1 cellular context compared by ENCODE assay signal in genomic region chr3:40476478-40477470, GRCh38.
TF ChIP-seq lines count a peak whose summit lies in the region.

ZNF619 (plus strand) TSS chr3:40477122; CDS start chr3:40477980, 858 bp downstream.

TF ChIP-seq in HepG2, 621 proteins besides CTCF, POLR2A, EP300 and RAD21 (continued from another document and continues in another):
- TF ChIP-seq IRF9 (CRISPR knock-in tag; IDR thresholded peaks at IDR 0.05; ENCODE audit: borderline replicate concordance) (no peak), ZSCAN20 (CRISPR knock-in tag; IDR thresholded peaks at IDR 0.05; ENCODE audit: borderline replicate concordance) (no peak), HOXA5 (CRISPR knock-in tag; IDR thresholded peaks at IDR 0.05) (peak; percentile 71; the same call in 1 of the 2 replicates), ZNF558 (CRISPR knock-in tag; IDR thresholded peaks at IDR 0.05; ENCODE audit: borderline replicate concordance) (0 out of 2 replicates have a peak, but pooled peaks have one; percentile 2), BRCA1 (CRISPR knock-in tag; IDR thresholded peaks at IDR 0.05) (0 out of 2 replicates have a peak, but pooled peaks have one; percentile 44), SMARCE1 (IDR thresholded peaks at IDR 0.05; ENCODE audit: borderline replicate concordance) (no peak), PTBP1 (IDR thresholded peaks at IDR 0.05; ENCODE audit: low read depth, low read length, poor library complexity, severe bottlenecking) (no peak), ZFP82 (CRISPR knock-in tag; IDR thresholded peaks at IDR 0.05; ENCODE audit: borderline replicate concordance) (no peak), ZNF839 (CRISPR knock-in tag; IDR thresholded peaks at IDR 0.05; ENCODE audit: borderline replicate concordance) (0 out of 2 replicates have a peak, but pooled peaks have one; percentile 32), ZNF142 (CRISPR knock-in tag; IDR thresholded peaks at IDR 0.05) (peak; percentile 95), TAF15 (IDR thresholded peaks at IDR 0.05; ENCODE audit: low read depth, low read length, poor library complexity, severe bottlenecking) (no peak), RBAK (CRISPR knock-in tag; IDR thresholded peaks at IDR 0.05) (no peak), NCOA1 (CRISPR knock-in tag; IDR thresholded peaks at IDR 0.05) (no peak), ZNF619 (CRISPR knock-in tag; IDR thresholded peaks at IDR 0.05) (no peak), ZFP37 (CRISPR knock-in tag; IDR thresholded peaks at IDR 0.05; ENCODE audit: borderline replicate concordance) (no peak), IRF1 (CRISPR knock-in tag; IDR thresholded peaks at IDR 0.05; ENCODE audit: low read depth) (no peak), ELF4 (CRISPR knock-in tag; IDR thresholded peaks at IDR 0.05; ENCODE audit: borderline replicate concordance) (peak; percentile 52; the same call in 1 of the 2 replicates), TFDP2 (CRISPR knock-in tag; IDR thresholded peaks at IDR 0.05) (no peak; the same call in 1 of the 2 replicates), SRF (IDR thresholded peaks at IDR 0.05; ENCODE audit: low read depth, low read length) (no peak), ZFP36L1 (CRISPR knock-in tag; IDR thresholded peaks at IDR 0.05) (no peak), ZUFSP (CRISPR knock-in tag; IDR thresholded peaks at IDR 0.05; ENCODE audit: borderline replicate concordance) (no peak), JUNB (CRISPR knock-in tag; IDR thresholded peaks at IDR 0.05; ENCODE audit: borderline replicate concordance) (no peak), HNRNPLL (IDR thresholded peaks at IDR 0.05; ENCODE audit: low read depth, low read length, poor library complexity, severe bottlenecking) (peak; percentile 41), SMYD3 (CRISPR knock-in tag; IDR thresholded peaks at IDR 0.05) (no peak), ATF3 (CRISPR knock-in tag; IDR thresholded peaks at IDR 0.05) (0 out of 2 replicates have a peak, but pooled peaks have one; percentile 13), ISL2 (CRISPR knock-in tag; IDR thresholded peaks at IDR 0.05) (peak; percentile 43), ZBTB7A (CRISPR knock-in tag; IDR thresholded peaks at IDR 0.05) (no peak), ZNF800 (CRISPR knock-in tag; IDR thresholded peaks at IDR 0.05) (no peak), SMC3 (IDR thresholded peaks at IDR 0.05; ENCODE audit: low read length) (no peak), ZNF317 (CRISPR knock-in tag; IDR thresholded peaks at IDR 0.05) (no peak), RARA (CRISPR knock-in tag; IDR thresholded peaks at IDR 0.05) (no peak), GLMP (CRISPR knock-in tag; IDR thresholded peaks at IDR 0.05; ENCODE audit: borderline replicate concordance) (no peak), SKI (IDR thresholded peaks at IDR 0.05; ENCODE audit: partially characterized antibody) (no peak), JUN (CRISPR knock-in tag; IDR thresholded peaks at IDR 0.05) (no peak), ZNF331 (CRISPR knock-in tag; IDR thresholded peaks at IDR 0.05) (0 out of 2 replicates have a peak, but pooled peaks have one; percentile 32), SIX4 (CRISPR knock-in tag; IDR thresholded peaks at IDR 0.05) (no peak), MTA3 (CRISPR knock-in tag; IDR thresholded peaks at IDR 0.05) (no peak), ZNF18 (CRISPR knock-in tag; IDR thresholded peaks at IDR 0.05; ENCODE audit: insufficient replicate concordance) (no peak), NR2C2 (CRISPR knock-in tag; IDR thresholded peaks at IDR 0.05; ENCODE audit: borderline replicate concordance) (peak; percentile 74), ZBTB14 (CRISPR knock-in tag; IDR thresholded peaks at IDR 0.05) (no peak), ZNF414 (CRISPR knock-in tag; IDR thresholded peaks at IDR 0.05) (no peak), ZNF276 (CRISPR knock-in tag; IDR thresholded peaks at IDR 0.05; ENCODE audit: low read depth) (no peak), RFX5 (IDR thresholded peaks at IDR 0.05; ENCODE audit: low read depth, low read length) (no peak)
